ENCODE assay signal across 13 cellular contexts in the genomic region with DNA sequence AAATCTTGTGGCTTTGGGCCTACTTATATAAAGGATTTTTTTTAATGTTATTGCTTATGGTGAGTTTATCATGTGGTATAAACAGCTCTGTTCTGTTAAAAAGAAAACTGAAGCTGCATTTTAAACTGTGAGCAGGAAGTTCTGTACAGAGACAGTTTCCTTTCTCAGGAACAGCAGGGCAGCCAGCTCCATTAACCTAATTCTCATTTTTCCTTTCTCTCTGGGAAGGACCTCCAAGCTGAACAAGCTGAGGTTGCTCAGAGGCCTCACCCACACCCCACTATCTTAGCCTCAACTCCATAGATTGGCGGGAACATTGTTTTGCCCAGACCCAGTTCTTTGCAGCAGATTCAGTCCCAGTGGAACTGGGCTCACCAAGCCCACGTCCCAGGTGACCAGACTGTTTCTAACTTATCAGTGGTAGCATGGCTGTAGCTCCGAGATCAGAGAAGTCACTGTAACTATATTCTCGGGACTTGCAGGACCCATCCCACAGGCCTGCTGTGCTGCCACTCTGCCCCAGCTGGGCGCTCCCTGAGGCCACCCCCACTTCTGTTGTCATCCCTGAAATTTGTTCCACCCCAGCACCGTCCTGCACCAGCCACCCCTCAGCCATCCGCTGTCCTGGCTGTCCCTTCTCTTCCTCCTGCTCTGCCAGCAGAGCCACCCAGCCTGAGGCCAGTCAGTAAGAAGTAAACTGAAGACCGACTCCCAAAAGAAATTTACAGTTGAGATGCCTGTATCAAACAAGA. TPM values are rescaled to one million over a fixed set of nuclear protein-coding genes. Genes with fewer than 3 reads are reported as not detected.
A peak's percentile ranks its signal among the peaks of the same experiment; 100 is the strongest.
DNase-seq lines count a peak whose midpoint lies in the region; ATAC-seq and TF ChIP-seq lines count a peak whose summit lies in the region.
"Had no signal": no experiment of that assay in that cellular context is flagged by ENCODE, and none has a peak within 500 bp of the region (broad histone marks: within the 10 kb centered on the region; RNA-seq: fewer than 3 reads in every experiment).

No MANE protein-coding gene starts in this region.

- H3K4me1 ChIP-seq in mucosa of descending colon (ENCODE audit: low read depth): peaks cover 26% of the 10 kb centered on the region
- H3K4me1 ChIP-seq in urinary bladder (ENCODE audit: insufficient read depth): peaks cover 4% of the 10 kb centered on the region

- peaks cover 25% of the 10 kb centered on the region for H3K4me1 Mint-ChIP-seq in activated naive CD4-positive, alpha-beta T cell treated with anti-CD3 and anti-CD28 coated beads, Interleukin-2, amount 10 ng/mL, durations not matched to agents 7 days and 5 days
- H3K4me1 Mint-ChIP-seq in brain: peaks cover 33% of the 10 kb centered on the region

- peak; percentile 26 for ATAC-seq in mucosa of descending colon

- H3K36me3 ChIP-seq in mucosa of descending colon (ENCODE audit: low read depth) (no peaks in the 10 kb centered on the region), urinary bladder (ENCODE audit: insufficient read depth) (no peaks in the 10 kb centered on the region)

- H3K9me3 Mint-ChIP-seq in activated naive CD4-positive, alpha-beta T cell treated with anti-CD3 and anti-CD28 coated beads, Interleukin-2, amount 10 ng/mL, durations not matched to agents 7 days and 5 days: no peaks in the 10 kb centered on the region
- no peaks in the 10 kb centered on the region for H3K9me3 Mint-ChIP-seq in brain

- intact Hi-C loops in mucosa of descending colon (cut with DNase I, micrococcal nuclease): no loop called here

- no peaks in the 10 kb centered on the region for H3K27me3 Mint-ChIP-seq in activated naive CD4-positive, alpha-beta T cell treated with anti-CD3 and anti-CD28 coated beads, Interleukin-2, amount 10 ng/mL, durations not matched to agents 7 days and 5 days
- H3K27me3 Mint-ChIP-seq in brain: no peaks in the 10 kb centered on the region

- WGBS in urinary bladder: 65% methylated on average over 8 of the region's 8 CpGs

- peak overlapping the region; percentile 89 for H3K27ac Mint-ChIP-seq in activated naive CD4-positive, alpha-beta T cell treated with anti-CD3 and anti-CD28 coated beads, Interleukin-2, amount 10 ng/mL, durations not matched to agents 7 days and 5 days
- H3K27ac Mint-ChIP-seq in brain: peak overlapping the region in 4 of 5 experiments; percentile 42 to 73 (median 70)

- TF ChIP-seq CTCF in brain (conservative IDR thresholded peaks at IDR 0.05) (no peak), mucosa of descending colon (IDR thresholded peaks at IDR 0.05) (no peak)

- H3K27ac ChIP-seq in urinary bladder (ENCODE audit: low read depth): peak overlapping the region; percentile 58
- H3K27ac ChIP-seq: SK-N-MC had no signal

- H3K9me3 ChIP-seq in mucosa of descending colon: no peaks in the 10 kb centered on the region

- DNase-seq in activated naive CD4-positive, alpha-beta T cell treated with anti-CD3 and anti-CD28 coated beads, Interleukin-2, amount 10 ng/mL, durations not matched to agents 7 days and 5 days: no peak
- DNase-seq in activated naive CD4-positive, alpha-beta T cell treated with Interleukin-2 at 50 U/mL for 16 hours: no peak
- no peak for DNase-seq in mucosa of descending colon
- DNase-seq in iPS-NIHi11 (ENCODE audit: low spot score): no peak
- no peak for DNase-seq in NOMO-1 (lab: John Stamatoyannopoulos, UW; ENCODE audit: unreplicated experiment in 2 of 2)
- no peak for DNase-seq in EL
- DNase-seq: activated gamma-delta T cell, foreskin melanocyte, MG63, nucleus accumbens had no signal

- H3K4me3 ChIP-seq in mucosa of descending colon: no peak overlapping the region
- no peak overlapping the region for H3K4me3 ChIP-seq in urinary bladder (ENCODE audit: low read depth, low read length)
- H3K4me3 ChIP-seq: MG63, SK-N-MC had no signal

- no peaks in the 10 kb centered on the region for H3K36me3 Mint-ChIP-seq in activated naive CD4-positive, alpha-beta T cell treated with anti-CD3 and anti-CD28 coated beads, Interleukin-2, amount 10 ng/mL, durations not matched to agents 7 days and 5 days
- H3K36me3 Mint-ChIP-seq in brain: peaks cover 25% of the 10 kb centered on the region

- H3K4me3 Mint-ChIP-seq in activated naive CD4-positive, alpha-beta T cell treated with anti-CD3 and anti-CD28 coated beads, Interleukin-2, amount 10 ng/mL, durations not matched to agents 7 days and 5 days: peak overlapping the region; percentile 1
- no peak overlapping the region for H3K4me3 Mint-ChIP-seq in brain

- CTCF ChIA-PET in activated naive CD4-positive, alpha-beta T cell treated with anti-CD3 and anti-CD28 coated beads, Interleukin-2, amount 10 ng/mL, durations not matched to agents 7 days and 5 days (lab: Charles Lee): interaction anchor here (1.3 to 2.4 kb wide), 4 partner anchors 10 to 102 kb away, joined by 3 to 21 read pairs (median 7); no protein-coding TSS in a partner anchor

RNA-seq across cellular contexts. Expression of gene VILL, which starts 33.2 kb away (rescaled TPM):
- polyA plus RNA-seq in brain (ENCODE audit: insufficient read depth, low read depth, low replicate concordance): 5.1 TPM
- total RNA-seq in mucosa of descending colon: 100 to 1,000 TPM in 2 of 3 donors, 10 to 100 TPM in 1; 69.7 to 197 (median 150) TPM
- total RNA-seq in urinary bladder: 16.0 TPM
- polyA plus RNA-seq in urinary bladder: 17.5 TPM
